In the genomic region with DNA sequence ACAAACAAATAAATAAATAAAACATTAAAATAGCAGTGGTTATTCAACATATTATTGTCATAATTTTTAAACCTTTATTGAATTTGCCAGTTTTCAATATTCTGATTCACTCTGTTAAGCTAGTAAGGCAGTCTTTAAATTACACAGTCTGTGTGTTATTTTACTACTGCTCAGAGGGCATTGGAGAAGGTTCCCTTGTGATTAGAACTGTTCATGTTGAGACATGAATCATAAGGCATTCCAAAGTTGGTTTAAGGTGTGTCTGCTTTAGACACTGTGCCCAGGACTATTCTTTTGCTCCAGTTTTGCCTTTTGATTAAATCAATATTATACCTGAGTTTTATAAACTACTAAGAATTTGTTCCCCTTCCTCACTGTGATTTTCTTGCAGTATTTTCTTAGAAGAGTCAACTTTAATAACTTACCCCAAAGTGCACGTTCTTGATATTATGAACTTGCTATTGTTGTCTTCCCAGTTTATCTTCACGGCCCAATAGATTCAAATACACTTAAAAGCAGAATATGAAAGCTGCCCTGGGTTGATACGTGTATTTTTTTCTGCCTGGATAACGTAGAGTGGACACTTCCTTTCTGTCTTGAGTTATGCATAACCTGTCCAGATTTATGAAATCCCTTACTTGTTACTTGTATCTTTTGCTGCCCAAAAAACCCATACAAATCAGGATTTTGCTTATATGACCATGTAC, we compare ENCODE assay signal across 8 cellular contexts.
A peak's percentile ranks its signal among the peaks of the same experiment; 100 is the strongest.
DNase-seq lines count a peak whose midpoint lies in the region; ATAC-seq, FAIRE-seq and TF ChIP-seq lines count a peak whose summit lies in the region.

No MANE protein-coding gene starts in this region.

- no peaks in the 10 kb centered on the region for H3K9me3 Mint-ChIP-seq in activated T-helper 2 cell treated with anti-CD3 and anti-CD28 coated beads, Interferon-gamma antibody, Interleukin-2, Interleukin-4, amounts not matched to agents 10 μg/mL and 5 μg/mL and 100 μg/mL, durations not matched to agents 14 hours and 24 hours and 36 hours

- TF ChIP-seq POLR2A in H54 (IDR thresholded peaks at IDR 0.05; ENCODE audit: low read depth, low read length): no peak

- peak overlapping the region; percentile 69 to 87 (median 75) for H3K4me3 ChIP-seq in BLaER1 treated with 17β-estradiol and CSF1 and Interleukin-3, amounts not matched to agents 10 nM and 100 nM
- peak overlapping the region; percentile 52 for H3K4me3 ChIP-seq in lower lobe of right lung

- TF ChIP-seq CTCF in lower lobe of right lung (IDR thresholded peaks at IDR 0.05): no peak

- H3K27ac ChIP-seq in BLaER1 treated with 17β-estradiol and CSF1 and Interleukin-3, amounts not matched to agents 10 nM and 100 nM: peak overlapping the region; percentile 76 to 96 (median 88)
- H3K27ac ChIP-seq in lower lobe of right lung: peak overlapping the region; percentile 83

- H3K4me1 Mint-ChIP-seq in activated T-helper 2 cell treated with anti-CD3 and anti-CD28 coated beads, Interferon-gamma antibody, Interleukin-2, Interleukin-4, amounts not matched to agents 10 μg/mL and 5 μg/mL and 100 μg/mL, durations not matched to agents 14 hours and 24 hours and 36 hours (ENCODE audit: low read depth): peaks cover 55% of the 10 kb centered on the region

- H3K36me3 ChIP-seq in BLaER1 treated with 17β-estradiol and CSF1 and Interleukin-3, amounts not matched to agents 10 nM and 100 nM: peaks cover 0 to 52% (median 0%) of the 10 kb centered on the region in 11 experiments; a peak in 7 of 22 replicates
- no peaks in the 10 kb centered on the region for H3K36me3 ChIP-seq in lower lobe of right lung

- H3K4me2 ChIP-seq in BLaER1 treated with 17β-estradiol and CSF1 and Interleukin-3, amounts not matched to agents 10 nM and 100 nM: peak overlapping the region; percentile 84 to 98 (median 94)

- H3K9ac ChIP-seq in BLaER1 treated with 17β-estradiol and CSF1 and Interleukin-3, amounts not matched to agents 10 nM and 100 nM: peak overlapping the region; percentile 85 to 94 (median 89)

- DNase-seq in H54 (ENCODE audit: insufficient read length, low spot score): no peak
- DNase-seq in activated T-helper 2 cell treated with anti-CD3 and anti-CD28 coated beads, Interferon-gamma antibody, Interleukin-2, Interleukin-4, amounts not matched to agents 10 μg/mL and 5 μg/mL and 100 μg/mL, durations not matched to agents 14 hours and 24 hours and 36 hours (ENCODE audit: low spot score): no peak
- DNase-seq in lower lobe of right lung: no peak
- DNase-seq in SHP77 treated with DMSO at 0.1 percent for 48 hours (lab: John Stamatoyannopoulos, UW): no peak
- no peak for DNase-seq in DMS153 treated with DMSO at 0.1 percent for 48 hours (lab: John Stamatoyannopoulos, UW; ENCODE audit: unreplicated experiment)
- DNase-seq in mesenteric fat pad (ENCODE audit: low spot score): no peak

- no peaks in the 10 kb centered on the region for H3K27me3 Mint-ChIP-seq in activated T-helper 2 cell treated with anti-CD3 and anti-CD28 coated beads, Interferon-gamma antibody, Interleukin-2, Interleukin-4, amounts not matched to agents 10 μg/mL and 5 μg/mL and 100 μg/mL, durations not matched to agents 14 hours and 24 hours and 36 hours (ENCODE audit: low read depth)

- H3K27ac Mint-ChIP-seq in activated T-helper 2 cell treated with anti-CD3 and anti-CD28 coated beads, Interferon-gamma antibody, Interleukin-2, Interleukin-4, amounts not matched to agents 10 μg/mL and 5 μg/mL and 100 μg/mL, durations not matched to agents 14 hours and 24 hours and 36 hours: peak overlapping the region; percentile 92

- ATAC-seq in lower lobe of right lung (no peak), GM19351 (IDR thresholded peaks at IDR 0.05; ENCODE audit: unreplicated experiment) (no peak)

- no peaks in the 10 kb centered on the region for H3K27me3 ChIP-seq in BLaER1 treated with 17β-estradiol and CSF1 and Interleukin-3, amounts not matched to agents 10 nM and 100 nM
- no peaks in the 10 kb centered on the region for H3K27me3 ChIP-seq in lower lobe of right lung (ENCODE audit: low read depth)

- H3K36me3 Mint-ChIP-seq in activated T-helper 2 cell treated with anti-CD3 and anti-CD28 coated beads, Interferon-gamma antibody, Interleukin-2, Interleukin-4, amounts not matched to agents 10 μg/mL and 5 μg/mL and 100 μg/mL, durations not matched to agents 14 hours and 24 hours and 36 hours (ENCODE audit: low read depth): no peaks in the 10 kb centered on the region

- peaks cover 10 to 47% (median 33%) of the 10 kb centered on the region in 11 experiments; a peak in 18 of 22 replicates for H4K20me1 ChIP-seq in BLaER1 treated with 17β-estradiol and CSF1 and Interleukin-3, amounts not matched to agents 10 nM and 100 nM

- H3K4me3 Mint-ChIP-seq in activated T-helper 2 cell treated with anti-CD3 and anti-CD28 coated beads, Interferon-gamma antibody, Interleukin-2, Interleukin-4, amounts not matched to agents 10 μg/mL and 5 μg/mL and 100 μg/mL, durations not matched to agents 14 hours and 24 hours and 36 hours (ENCODE audit: low read depth): peak overlapping the region; percentile 82

- H3K9me3 ChIP-seq in BLaER1 treated with 17β-estradiol and CSF1 and Interleukin-3, amounts not matched to agents 10 nM and 100 nM (replicated peaks in 1 of 11): no peaks in the 10 kb centered on the region
- H3K9me3 ChIP-seq in lower lobe of right lung: no peaks in the 10 kb centered on the region

- intact Hi-C loops in activated T-helper 2 cell treated with anti-CD3 and anti-CD28 coated beads, Interferon-gamma antibody, Interleukin-2, Interleukin-4, amounts not matched to agents 10 μg/mL and 5 μg/mL and 100 μg/mL, durations not matched to agents 14 hours and 24 hours and 36 hours (cut with micrococcal nuclease): loop anchor here (5.0 to 10.0 kb wide), 5 partner anchors 33 to 1781 kb away; partner anchors contain the start of gene ITPR2
- intact Hi-C loops in lower lobe of right lung (cut with DNase I): no loop called here

- H3K4me1 ChIP-seq in BLaER1 treated with 17β-estradiol and CSF1 and Interleukin-3, amounts not matched to agents 10 nM and 100 nM: peaks cover 22 to 69% (median 57%) of the 10 kb centered on the region in 10 experiments
- peaks cover 28% of the 10 kb centered on the region for H3K4me1 ChIP-seq in lower lobe of right lung

- FAIRE-seq in H54 (lab: Jason Lieb, UNC): peak; percentile 52
